25 cellular contexts compared by ENCODE assay signal in the genomic region with DNA sequence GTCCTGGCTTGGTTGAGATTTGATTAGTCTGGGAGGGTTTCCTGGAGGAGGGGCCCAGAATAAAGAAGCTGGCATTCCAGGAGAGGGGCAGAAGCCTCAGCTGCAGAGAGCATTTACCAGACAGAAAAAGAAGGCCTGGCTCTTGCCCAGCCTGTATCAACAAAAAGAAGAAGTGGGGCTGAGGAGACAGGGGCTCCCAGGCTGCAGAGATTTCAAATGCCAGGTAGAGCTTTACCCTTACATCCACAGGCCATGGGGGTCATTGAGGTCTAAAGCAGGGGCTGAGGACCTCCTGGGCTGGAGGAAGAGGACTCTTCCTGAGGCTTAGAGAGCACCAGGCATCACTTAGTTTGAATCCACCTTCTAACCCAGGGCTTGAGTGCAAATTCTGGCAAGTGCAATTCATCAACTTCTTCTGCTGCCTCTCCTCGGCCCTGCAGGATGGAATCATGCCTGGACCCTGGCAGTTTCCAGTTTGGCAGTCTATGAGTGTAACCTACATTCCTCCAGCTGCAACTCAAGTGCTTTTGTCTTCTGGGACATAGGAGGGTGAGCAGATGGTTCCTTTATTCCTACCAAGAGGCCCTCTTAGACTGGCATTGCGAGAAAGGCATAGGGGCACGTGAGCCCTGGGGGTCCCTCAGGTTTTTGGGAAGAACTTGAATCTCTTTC. TPM values are rescaled to one million over a fixed set of nuclear protein-coding genes. Genes with fewer than 3 reads are reported as not detected.
DNase-seq lines count a peak whose midpoint lies in the region; ATAC-seq and TF ChIP-seq lines count a peak whose summit lies in the region.
"Had no signal": no experiment of that assay in that cellular context is flagged by ENCODE, and none has a peak within 500 bp of the region (broad histone marks: within the 10 kb centered on the region; RNA-seq: fewer than 3 reads in every experiment).

No MANE protein-coding gene starts in this region.

- H3K27ac Mint-ChIP-seq in nephron progenitor cell: peak overlapping the region; percentile 32
- H3K27ac Mint-ChIP-seq: activated CD4-positive, alpha-beta T cell treated with anti-CD3 and anti-CD28 coated beads for 36 hours; brain; GM23338; natural killer cell; stimulated activated naive CD8-positive, alpha-beta T cell treated with anti-CD3 and anti-CD28 coated beads, Interleukin-15, Interleukin-2, amounts not matched to agents 100 ng/mL and 50 ng/mL, for 24 hours; T-helper 17 cell had no signal

- no peaks in the 10 kb centered on the region for H3K4me1 Mint-ChIP-seq in nephron progenitor cell
- H3K4me1 Mint-ChIP-seq: activated CD4-positive, alpha-beta T cell treated with anti-CD3 and anti-CD28 coated beads for 36 hours; CD4-positive, alpha-beta memory T cell; GM23338 had no signal

- ATAC-seq in left colon: no peak
- ATAC-seq: activated CD4-positive, alpha-beta T cell treated with anti-CD3 and anti-CD28 coated beads for 36 hours; GM23338; natural killer cell; sciatic nerve; T-helper 17 cell had no signal

- H3K4me2 ChIP-seq in Karpas-422 (ENCODE audit: low read depth, low read length, poor library complexity, severe bottlenecking): no peak overlapping the region
- H3K4me2 ChIP-seq: GM23338 had no signal

- DNase-seq in AG20443 (ENCODE audit: low spot score) (peak; percentile 14), H7 (peak; percentile 8), RPMI8226 (peak; percentile 55), nephron progenitor cell (no peak), inferior parietal cortex (ENCODE audit: extremely low spot score) (no peak), left colon (no peak), Karpas-422 (no peak)
- DNase-seq: activated CD4-positive, alpha-beta T cell treated with anti-CD3 and anti-CD28 coated beads for 36 hours; activated gamma-delta T cell; CD4-positive, alpha-beta memory T cell; effector memory CD4-positive, alpha-beta T cell; foreskin melanocyte; natural killer cell; NCI-H146; NCI-H345; NCI-H82; OCI-M1; T-helper 17 cell; tibial artery had no signal

- H3K27ac ChIP-seq in Karpas-422 (ENCODE audit: low read length): no peak overlapping the region
- H3K27ac ChIP-seq: SJSA1, tibial artery had no signal

- no peaks in the 10 kb centered on the region for H3K9me2 ChIP-seq in Karpas-422 (replicated peaks; ENCODE audit: insufficient read depth, low read length)

- H3K36me3 ChIP-seq in H7 (replicated peaks; ENCODE audit: control insufficient read depth, insufficient read depth, low read length) (no peaks in the 10 kb centered on the region), Karpas-422 (ENCODE audit: insufficient read depth, low read length) (no peaks in the 10 kb centered on the region)
- H3K36me3 ChIP-seq: SJSA1, tibial artery had no signal

- H3K4me3 ChIP-seq in H7 (ENCODE audit: insufficient read depth, low read depth, low read length) (no peak overlapping the region), Karpas-422 (ENCODE audit: low read length) (no peak overlapping the region)
- H3K4me3 ChIP-seq: GM23338, SJSA1, tibial artery had no signal

- peaks cover 2% of the 10 kb centered on the region for H3K27me3 Mint-ChIP-seq in nephron progenitor cell (ENCODE audit: low read depth, poor library complexity)
- H3K27me3 Mint-ChIP-seq: activated CD4-positive, alpha-beta T cell treated with anti-CD3 and anti-CD28 coated beads for 36 hours; CD4-positive, alpha-beta memory T cell; stimulated activated naive CD8-positive, alpha-beta T cell treated with anti-CD3 and anti-CD28 coated beads, Interleukin-15, Interleukin-2, amounts not matched to agents 100 ng/mL and 50 ng/mL, for 24 hours; T-helper 17 cell had no signal

- no peaks in the 10 kb centered on the region for H3K36me3 Mint-ChIP-seq in nephron progenitor cell (ENCODE audit: low read depth)
- H3K36me3 Mint-ChIP-seq: brain; CD4-positive, alpha-beta memory T cell; natural killer cell had no signal

- no peak overlapping the region for H3K9ac ChIP-seq in Karpas-422 (ENCODE audit: low read length)

- TF ChIP-seq CTCF in nephron progenitor cell (IDR thresholded peaks at IDR 0.05): no peak

- no peaks in the 10 kb centered on the region for H4K20me1 ChIP-seq in Karpas-422 (ENCODE audit: insufficient read depth, low read depth, low read length)

- H3K9me3 Mint-ChIP-seq in nephron progenitor cell: no peaks in the 10 kb centered on the region
- H3K9me3 Mint-ChIP-seq: brain; CD4-positive, alpha-beta memory T cell; GM23338; natural killer cell; stimulated activated naive CD8-positive, alpha-beta T cell treated with anti-CD3 and anti-CD28 coated beads, Interleukin-15, Interleukin-2, amounts not matched to agents 100 ng/mL and 50 ng/mL, for 24 hours had no signal

- H3K27me3 ChIP-seq in H7 (ENCODE audit: control insufficient read depth, insufficient read depth, low read length) (no peaks in the 10 kb centered on the region), Karpas-422 (ENCODE audit: low read length) (no peaks in the 10 kb centered on the region)
- H3K27me3 ChIP-seq: SJSA1, tibial artery had no signal

- H3K9me3 ChIP-seq in Karpas-422 (ENCODE audit: low read length): no peaks in the 10 kb centered on the region
- H3K9me3 ChIP-seq: SJSA1, tibial artery had no signal

- intact Hi-C loops in left colon (cut with DNase I, micrococcal nuclease): loop anchor here in 1 of 2 donors (10.0 kb wide), 1 partner anchor 135 kb away; no protein-coding TSS in a partner anchor

- H2AFZ ChIP-seq in Karpas-422 (ENCODE audit: low read length): no peak overlapping the region
- H2AFZ ChIP-seq: GM23338 had no signal

- no peaks in the 10 kb centered on the region for H3K79me2 ChIP-seq in Karpas-422 (ENCODE audit: low read length)

- peaks cover 3% of the 10 kb centered on the region; the same call in 1 of the 2 replicates for H3K4me1 ChIP-seq in Karpas-422 (ENCODE audit: low read length)
- H3K4me1 ChIP-seq: tibial artery had no signal

- no peak overlapping the region for H3K4me3 Mint-ChIP-seq in nephron progenitor cell
- H3K4me3 Mint-ChIP-seq: activated CD4-positive, alpha-beta T cell treated with anti-CD3 and anti-CD28 coated beads for 36 hours; brain; CD4-positive, alpha-beta memory T cell; GM23338; natural killer cell; stimulated activated naive CD8-positive, alpha-beta T cell treated with anti-CD3 and anti-CD28 coated beads, Interleukin-15, Interleukin-2, amounts not matched to agents 100 ng/mL and 50 ng/mL, for 24 hours; T-helper 17 cell had no signal

RNA-seq across cellular contexts. Expression of gene CA7, which starts 15.3 kb away (rescaled TPM):
- total RNA-seq in H7 (2014; rRNA removed; shearing (Covaris generic)): 0.48 and 0.78 TPM in 2 replicates
- total RNA-seq in left colon: 100 to 1,000 TPM; 157 to 205 TPM
- total RNA-seq in Karpas-422 (2014; rRNA removed; shearing (Covaris generic); ENCODE audit: low replicate concordance): not detected in 2 replicates
- total RNA-seq: CD4-positive, alpha-beta memory T cell; left lobe of liver; natural killer cell; sciatic nerve; SJSA1; T-helper 17 cell had no signal

RNA-seq across cellular contexts. Expression of gene PDP2, which starts 20.8 kb away (rescaled TPM):
- total RNA-seq in H7 (2014; rRNA removed; shearing (Covaris generic)): 10.5 and 23.7 TPM in 2 replicates
- total RNA-seq in left colon: 10 to 100 TPM; 16.7 to 28.6 TPM
- 7.7 and 11.7 TPM in 2 replicates for total RNA-seq in Karpas-422 (2014; rRNA removed; shearing (Covaris generic); ENCODE audit: low replicate concordance)

RNA-seq across cellular contexts. Expression of gene NAE1, which starts 28.8 kb away (rescaled TPM):
- 149 and 165 TPM in 2 replicates for total RNA-seq in H7 (2014; rRNA removed; shearing (Covaris generic))
- 10 to 100 TPM; 45.7 to 53.2 TPM for total RNA-seq in left colon
- total RNA-seq in Karpas-422 (2014; rRNA removed; shearing (Covaris generic); ENCODE audit: low replicate concordance): 60.4 and 112 TPM in 2 replicates

RNA-seq across cellular contexts. Expression of gene TERB1, which starts 58.1 kb away (rescaled TPM):
- 0.11 TPM in 1 of 2 replicates, not detected in the other for total RNA-seq in H7 (2014; rRNA removed; shearing (Covaris generic))
- under 1 TPM in 1 of 2 donors, not detected in 1; 0.11 TPM for total RNA-seq in left colon
- not detected in 2 replicates for total RNA-seq in Karpas-422 (2014; rRNA removed; shearing (Covaris generic); ENCODE audit: low replicate concordance)
- total RNA-seq: GM23338, left lobe of liver had no signal

RNA-seq across cellular contexts. Expression of gene CDH16, which starts 59.2 kb away (rescaled TPM):
- total RNA-seq in H7 (2014; rRNA removed; shearing (Covaris generic)): not detected in 2 replicates
- total RNA-seq in left colon: 1 to 10 TPM in 1 of 2 donors, under 1 TPM in 1; 0.75 to 2.2 TPM
- not detected in 2 replicates for total RNA-seq in Karpas-422 (2014; rRNA removed; shearing (Covaris generic); ENCODE audit: low replicate concordance)
- total RNA-seq: activated CD4-positive, alpha-beta T cell treated with anti-CD3 and anti-CD28 coated beads for 36 hours; CD4-positive, alpha-beta memory T cell; GM23338; left lobe of liver; natural killer cell; sciatic nerve; SJSA1; T-helper 17 cell had no signal

Comparison
In these comparisons a context has a peak if more than half of its experiments do, and no peak if none do; other contexts are left out.
1. DNase-seq: peak in AG20443 (single experiment), H7 (single experiment) and RPMI8226 (single experiment); none in nephron progenitor cell (single experiment), inferior parietal cortex (single experiment), left colon (0 of 2) and Karpas-422 (single experiment).
2. RNA of gene CA7, which starts 15.3 kb away (total RNA-seq): 157 to 205 TPM in left colon; 0.48 to 0.78 TPM in H7 and not detected in Karpas-422; every median in the first group is over 10 times any median in the second.